Comparison of ENCODE assay signal across 7 cellular contexts in genomic region chr10:1138529-1138928, GRCh38.
"Had no signal": no experiment of that assay in that cellular context is flagged by ENCODE, and none has a peak within 500 bp of the region (broad histone marks: within the 10 kb centered on the region; RNA-seq: fewer than 3 reads in every experiment).

No MANE protein-coding gene starts in this region.

- H3K4me2 ChIP-seq: KMS-11 had no signal

- H3K9ac ChIP-seq: KMS-11 had no signal

- H3K27ac ChIP-seq: HL-60, KMS-11 had no signal

- DNase-seq: IMR-90, KBM-7, KG1 had no signal

- FAIRE-seq: HepG2, HTR-8/SVneo had no signal

- ATAC-seq: HepG2 had no signal
